In genomic region chr2:216490061-216490460, GRCh38 we compare ENCODE assay signal across 1 cellular context.
A peak's percentile ranks its signal among the peaks of the same experiment; 100 is the strongest.
TF ChIP-seq lines count a peak whose summit lies in the region.

No MANE protein-coding gene starts in this region.

TF ChIP-seq in K562, 482 proteins besides CTCF, POLR2A, EP300 and RAD21:
- TF ChIP-seq ARID1B (IDR thresholded peaks at IDR 0.05) = peak; percentile 20; the same call in 1 of the 2 replicates
- peak; percentile 54 for TF ChIP-seq FOSL1 (tag; conservative IDR thresholded peaks at IDR 0.05)
- TF ChIP-seq TBP (optimal IDR thresholded peaks at IDR 0.05; ENCODE audit: low read depth, low read length) = no peak
